ENCODE assay signal across 2 cellular contexts in the genomic region with DNA sequence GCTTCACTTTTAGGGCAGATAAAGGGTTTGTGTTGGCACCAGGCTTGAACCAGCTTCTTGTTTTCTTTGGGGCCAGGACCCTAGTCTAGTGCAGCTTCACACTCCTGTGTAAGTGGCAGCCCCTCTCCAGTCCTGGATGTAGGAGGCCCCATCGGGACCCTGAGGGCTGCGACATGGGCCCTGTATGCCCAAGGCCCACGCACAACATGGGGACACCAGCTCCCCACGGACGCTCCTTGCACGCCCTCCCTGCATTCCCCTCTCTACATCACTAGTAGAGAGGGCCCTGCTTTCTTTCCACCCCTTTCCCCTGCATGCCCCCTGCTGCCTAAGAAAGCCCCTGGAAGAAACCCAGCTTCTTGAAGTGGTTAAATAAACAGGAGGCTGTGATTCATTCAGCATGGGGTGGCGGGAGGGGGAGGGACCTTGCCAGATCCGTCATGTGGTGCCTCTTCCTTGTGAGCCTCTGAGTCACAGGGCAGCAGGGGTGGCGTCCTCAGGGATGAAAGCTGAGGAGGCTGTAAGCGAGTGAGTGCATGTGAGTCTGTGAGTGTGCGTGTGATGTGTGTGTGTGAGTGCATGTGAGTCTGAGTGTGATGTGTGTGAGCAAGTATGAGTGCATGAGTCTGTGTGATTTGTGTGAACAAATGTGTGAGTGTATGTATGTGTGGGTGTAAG.
TF ChIP-seq lines count a peak whose summit lies in the region.

No MANE protein-coding gene starts in this region.

TF ChIP-seq in GM23338, 12 proteins besides CTCF, POLR2A, EP300 and RAD21 (continued from another document and continues in another):
- TF ChIP-seq, protein P1, sequence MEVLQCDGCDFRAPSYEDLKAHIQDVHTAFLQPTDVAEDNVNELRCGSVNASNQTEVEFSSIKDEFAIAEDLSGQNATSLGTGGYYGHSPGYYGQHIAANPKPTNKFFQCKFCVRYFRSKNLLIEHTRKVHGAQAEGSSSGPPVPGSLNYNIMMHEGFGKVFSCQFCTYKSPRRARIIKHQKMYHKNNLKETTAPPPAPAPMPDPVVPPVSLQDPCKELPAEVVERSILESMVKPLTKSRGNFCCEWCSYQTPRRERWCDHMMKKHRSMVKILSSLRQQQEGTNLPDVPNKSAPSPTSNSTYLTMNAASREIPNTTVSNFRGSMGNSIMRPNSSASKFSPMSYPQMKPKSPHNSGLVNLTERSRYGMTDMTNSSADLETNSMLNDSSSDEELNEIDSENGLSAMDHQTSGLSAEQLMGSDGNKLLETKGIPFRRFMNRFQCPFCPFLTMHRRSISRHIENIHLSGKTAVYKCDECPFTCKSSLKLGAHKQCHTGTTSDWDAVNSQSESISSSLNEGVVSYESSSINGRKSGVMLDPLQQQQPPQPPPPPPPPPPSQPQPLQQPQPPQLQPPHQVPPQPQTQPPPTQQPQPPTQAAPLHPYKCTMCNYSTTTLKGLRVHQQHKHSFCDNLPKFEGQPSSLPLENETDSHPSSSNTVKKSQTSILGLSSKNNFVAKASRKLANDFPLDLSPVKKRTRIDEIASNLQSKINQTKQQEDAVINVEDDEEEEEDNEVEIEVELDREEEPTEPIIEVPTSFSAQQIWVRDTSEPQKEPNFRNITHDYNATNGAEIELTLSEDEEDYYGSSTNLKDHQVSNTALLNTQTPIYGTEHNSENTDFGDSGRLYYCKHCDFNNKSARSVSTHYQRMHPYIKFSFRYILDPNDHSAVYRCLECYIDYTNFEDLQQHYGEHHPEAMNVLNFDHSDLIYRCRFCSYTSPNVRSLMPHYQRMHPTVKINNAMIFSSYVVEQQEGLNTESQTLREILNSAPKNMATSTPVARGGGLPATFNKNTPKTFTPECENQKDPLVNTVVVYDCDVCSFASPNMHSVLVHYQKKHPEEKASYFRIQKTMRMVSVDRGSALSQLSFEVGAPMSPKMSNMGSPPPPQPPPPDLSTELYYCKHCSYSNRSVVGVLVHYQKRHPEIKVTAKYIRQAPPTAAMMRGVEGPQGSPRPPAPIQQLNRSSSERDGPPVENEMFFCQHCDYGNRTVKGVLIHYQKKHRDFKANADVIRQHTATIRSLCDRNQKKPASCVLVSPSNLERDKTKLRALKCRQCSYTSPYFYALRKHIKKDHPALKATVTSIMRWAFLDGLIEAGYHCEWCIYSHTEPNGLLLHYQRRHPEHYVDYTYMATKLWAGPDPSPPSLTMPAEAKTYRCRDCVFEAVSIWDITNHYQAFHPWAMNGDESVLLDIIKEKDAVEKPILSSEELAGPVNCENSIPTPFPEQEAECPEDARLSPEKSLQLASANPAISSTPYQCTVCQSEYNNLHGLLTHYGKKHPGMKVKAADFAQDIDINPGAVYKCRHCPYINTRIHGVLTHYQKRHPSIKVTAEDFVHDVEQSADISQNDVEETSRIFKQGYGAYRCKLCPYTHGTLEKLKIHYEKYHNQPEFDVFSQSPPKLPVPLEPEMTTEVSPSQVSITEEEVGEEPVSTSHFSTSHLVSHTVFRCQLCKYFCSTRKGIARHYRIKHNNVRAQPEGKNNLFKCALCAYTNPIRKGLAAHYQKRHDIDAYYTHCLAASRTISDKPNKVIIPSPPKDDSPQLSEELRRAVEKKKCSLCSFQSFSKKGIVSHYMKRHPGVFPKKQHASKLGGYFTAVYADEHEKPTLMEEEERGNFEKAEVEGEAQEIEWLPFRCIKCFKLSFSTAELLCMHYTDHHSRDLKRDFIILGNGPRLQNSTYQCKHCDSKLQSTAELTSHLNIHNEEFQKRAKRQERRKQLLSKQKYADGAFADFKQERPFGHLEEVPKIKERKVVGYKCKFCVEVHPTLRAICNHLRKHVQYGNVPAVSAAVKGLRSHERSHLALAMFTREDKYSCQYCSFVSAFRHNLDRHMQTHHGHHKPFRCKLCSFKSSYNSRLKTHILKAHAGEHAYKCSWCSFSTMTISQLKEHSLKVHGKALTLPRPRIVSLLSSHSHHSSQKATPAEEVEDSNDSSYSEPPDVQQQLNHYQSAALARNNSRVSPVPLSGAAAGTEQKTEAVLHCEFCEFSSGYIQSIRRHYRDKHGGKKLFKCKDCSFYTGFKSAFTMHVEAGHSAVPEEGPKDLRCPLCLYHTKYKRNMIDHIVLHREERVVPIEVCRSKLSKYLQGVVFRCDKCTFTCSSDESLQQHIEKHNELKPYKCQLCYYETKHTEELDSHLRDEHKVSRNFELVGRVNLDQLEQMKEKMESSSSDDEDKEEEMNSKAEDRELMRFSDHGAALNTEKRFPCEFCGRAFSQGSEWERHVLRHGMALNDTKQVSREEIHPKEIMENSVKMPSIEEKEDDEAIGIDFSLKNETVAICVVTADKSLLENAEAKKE (CRISPR knock-in tag; IDR thresholded peaks at IDR 0.05), result no peak
- TF ChIP-seq, protein P2, sequence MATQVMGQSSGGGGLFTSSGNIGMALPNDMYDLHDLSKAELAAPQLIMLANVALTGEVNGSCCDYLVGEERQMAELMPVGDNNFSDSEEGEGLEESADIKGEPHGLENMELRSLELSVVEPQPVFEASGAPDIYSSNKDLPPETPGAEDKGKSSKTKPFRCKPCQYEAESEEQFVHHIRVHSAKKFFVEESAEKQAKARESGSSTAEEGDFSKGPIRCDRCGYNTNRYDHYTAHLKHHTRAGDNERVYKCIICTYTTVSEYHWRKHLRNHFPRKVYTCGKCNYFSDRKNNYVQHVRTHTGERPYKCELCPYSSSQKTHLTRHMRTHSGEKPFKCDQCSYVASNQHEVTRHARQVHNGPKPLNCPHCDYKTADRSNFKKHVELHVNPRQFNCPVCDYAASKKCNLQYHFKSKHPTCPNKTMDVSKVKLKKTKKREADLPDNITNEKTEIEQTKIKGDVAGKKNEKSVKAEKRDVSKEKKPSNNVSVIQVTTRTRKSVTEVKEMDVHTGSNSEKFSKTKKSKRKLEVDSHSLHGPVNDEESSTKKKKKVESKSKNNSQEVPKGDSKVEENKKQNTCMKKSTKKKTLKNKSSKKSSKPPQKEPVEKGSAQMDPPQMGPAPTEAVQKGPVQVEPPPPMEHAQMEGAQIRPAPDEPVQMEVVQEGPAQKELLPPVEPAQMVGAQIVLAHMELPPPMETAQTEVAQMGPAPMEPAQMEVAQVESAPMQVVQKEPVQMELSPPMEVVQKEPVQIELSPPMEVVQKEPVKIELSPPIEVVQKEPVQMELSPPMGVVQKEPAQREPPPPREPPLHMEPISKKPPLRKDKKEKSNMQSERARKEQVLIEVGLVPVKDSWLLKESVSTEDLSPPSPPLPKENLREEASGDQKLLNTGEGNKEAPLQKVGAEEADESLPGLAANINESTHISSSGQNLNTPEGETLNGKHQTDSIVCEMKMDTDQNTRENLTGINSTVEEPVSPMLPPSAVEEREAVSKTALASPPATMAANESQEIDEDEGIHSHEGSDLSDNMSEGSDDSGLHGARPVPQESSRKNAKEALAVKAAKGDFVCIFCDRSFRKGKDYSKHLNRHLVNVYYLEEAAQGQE (IDR thresholded peaks at IDR 0.05; ENCODE audit: unreplicated experiment), result no peak
- no peak for TF ChIP-seq ZNF331 (CRISPR knock-in tag; IDR thresholded peaks at IDR 0.05; ENCODE audit: low read depth)
- TF ChIP-seq POLR2AphosphoS5 (IDR thresholded peaks at IDR 0.05; ENCODE audit: low read depth), result no peak
- TF ChIP-seq, protein P3, sequence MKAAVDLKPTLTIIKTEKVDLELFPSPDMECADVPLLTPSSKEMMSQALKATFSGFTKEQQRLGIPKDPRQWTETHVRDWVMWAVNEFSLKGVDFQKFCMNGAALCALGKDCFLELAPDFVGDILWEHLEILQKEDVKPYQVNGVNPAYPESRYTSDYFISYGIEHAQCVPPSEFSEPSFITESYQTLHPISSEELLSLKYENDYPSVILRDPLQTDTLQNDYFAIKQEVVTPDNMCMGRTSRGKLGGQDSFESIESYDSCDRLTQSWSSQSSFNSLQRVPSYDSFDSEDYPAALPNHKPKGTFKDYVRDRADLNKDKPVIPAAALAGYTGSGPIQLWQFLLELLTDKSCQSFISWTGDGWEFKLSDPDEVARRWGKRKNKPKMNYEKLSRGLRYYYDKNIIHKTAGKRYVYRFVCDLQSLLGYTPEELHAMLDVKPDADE (IDR thresholded peaks at IDR 0.05), result no peak
- no peak for TF ChIP-seq JUNB (IDR thresholded peaks at IDR 0.05; ENCODE audit: unreplicated experiment)
- TF ChIP-seq EZH2 (IDR thresholded peaks at IDR 0.05; ENCODE audit: low read depth, unreplicated experiment), result no peak
- no peak for TF ChIP-seq NANOG (IDR thresholded peaks at IDR 0.05; ENCODE audit: borderline replicate concordance)

TF ChIP-seq in SK-N-SH treated with all-trans-retinoic acid at 6 μM for 48 hours, 23 proteins besides CTCF, POLR2A, EP300 and RAD21 (continued from another document):
- TF ChIP-seq, protein P4, sequence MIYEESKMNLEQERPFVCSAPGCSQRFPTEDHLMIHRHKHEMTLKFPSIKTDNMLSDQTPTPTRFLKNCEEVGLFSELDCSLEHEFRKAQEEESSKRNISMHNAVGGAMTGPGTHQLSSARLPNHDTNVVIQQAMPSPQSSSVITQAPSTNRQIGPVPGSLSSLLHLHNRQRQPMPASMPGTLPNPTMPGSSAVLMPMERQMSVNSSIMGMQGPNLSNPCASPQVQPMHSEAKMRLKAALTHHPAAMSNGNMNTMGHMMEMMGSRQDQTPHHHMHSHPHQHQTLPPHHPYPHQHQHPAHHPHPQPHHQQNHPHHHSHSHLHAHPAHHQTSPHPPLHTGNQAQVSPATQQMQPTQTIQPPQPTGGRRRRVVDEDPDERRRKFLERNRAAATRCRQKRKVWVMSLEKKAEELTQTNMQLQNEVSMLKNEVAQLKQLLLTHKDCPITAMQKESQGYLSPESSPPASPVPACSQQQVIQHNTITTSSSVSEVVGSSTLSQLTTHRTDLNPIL (CRISPR knock-in tag; IDR thresholded peaks at IDR 0.05; ENCODE audit: low read depth), result no peak
- TF ChIP-seq TOX (CRISPR knock-in tag; IDR thresholded peaks at IDR 0.05; ENCODE audit: borderline replicate concordance) (no peak), SNAI2 (CRISPR knock-in tag; IDR thresholded peaks at IDR 0.05) (no peak), ZNF565 (CRISPR knock-in tag; conservative IDR thresholded peaks at IDR 0.05; ENCODE audit: low read depth) (no peak), TCF4 (CRISPR knock-in tag; IDR thresholded peaks at IDR 0.05; ENCODE audit: borderline replicate concordance) (no peak), RARB (CRISPR knock-in tag; IDR thresholded peaks at IDR 0.05) (no peak), OSR1 (CRISPR knock-in tag; IDR thresholded peaks at IDR 0.05) (no peak), ZNF8 (CRISPR knock-in tag; IDR thresholded peaks at IDR 0.05) (no peak), ZFP3 (CRISPR knock-in tag; IDR thresholded peaks at IDR 0.05) (no peak), ZC3H10 (CRISPR knock-in tag; IDR thresholded peaks at IDR 0.05) (no peak), GLIS3 (CRISPR knock-in tag; IDR thresholded peaks at IDR 0.05) (no peak)
- TF ChIP-seq, protein P5, sequence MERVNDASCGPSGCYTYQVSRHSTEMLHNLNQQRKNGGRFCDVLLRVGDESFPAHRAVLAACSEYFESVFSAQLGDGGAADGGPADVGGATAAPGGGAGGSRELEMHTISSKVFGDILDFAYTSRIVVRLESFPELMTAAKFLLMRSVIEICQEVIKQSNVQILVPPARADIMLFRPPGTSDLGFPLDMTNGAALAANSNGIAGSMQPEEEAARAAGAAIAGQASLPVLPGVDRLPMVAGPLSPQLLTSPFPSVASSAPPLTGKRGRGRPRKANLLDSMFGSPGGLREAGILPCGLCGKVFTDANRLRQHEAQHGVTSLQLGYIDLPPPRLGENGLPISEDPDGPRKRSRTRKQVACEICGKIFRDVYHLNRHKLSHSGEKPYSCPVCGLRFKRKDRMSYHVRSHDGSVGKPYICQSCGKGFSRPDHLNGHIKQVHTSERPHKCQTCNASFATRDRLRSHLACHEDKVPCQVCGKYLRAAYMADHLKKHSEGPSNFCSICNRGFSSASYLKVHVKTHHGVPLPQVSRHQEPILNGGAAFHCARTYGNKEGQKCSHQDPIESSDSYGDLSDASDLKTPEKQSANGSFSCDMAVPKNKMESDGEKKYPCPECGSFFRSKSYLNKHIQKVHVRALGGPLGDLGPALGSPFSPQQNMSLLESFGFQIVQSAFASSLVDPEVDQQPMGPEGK (CRISPR knock-in tag; IDR thresholded peaks at IDR 0.05; ENCODE audit: borderline replicate concordance), result no peak
- TF ChIP-seq, protein P6, sequence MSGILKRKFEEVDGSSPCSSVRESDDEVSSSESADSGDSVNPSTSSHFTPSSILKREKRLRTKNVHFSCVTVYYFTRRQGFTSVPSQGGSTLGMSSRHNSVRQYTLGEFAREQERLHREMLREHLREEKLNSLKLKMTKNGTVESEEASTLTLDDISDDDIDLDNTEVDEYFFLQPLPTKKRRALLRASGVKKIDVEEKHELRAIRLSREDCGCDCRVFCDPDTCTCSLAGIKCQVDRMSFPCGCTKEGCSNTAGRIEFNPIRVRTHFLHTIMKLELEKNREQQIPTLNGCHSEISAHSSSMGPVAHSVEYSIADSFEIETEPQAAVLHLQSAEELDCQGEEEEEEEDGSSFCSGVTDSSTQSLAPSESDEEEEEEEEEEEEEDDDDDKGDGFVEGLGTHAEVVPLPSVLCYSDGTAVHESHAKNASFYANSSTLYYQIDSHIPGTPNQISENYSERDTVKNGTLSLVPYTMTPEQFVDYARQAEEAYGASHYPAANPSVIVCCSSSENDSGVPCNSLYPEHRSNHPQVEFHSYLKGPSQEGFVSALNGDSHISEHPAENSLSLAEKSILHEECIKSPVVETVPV (CRISPR knock-in tag; IDR thresholded peaks at IDR 0.05), result no peak
- TF ChIP-seq, protein P7, sequence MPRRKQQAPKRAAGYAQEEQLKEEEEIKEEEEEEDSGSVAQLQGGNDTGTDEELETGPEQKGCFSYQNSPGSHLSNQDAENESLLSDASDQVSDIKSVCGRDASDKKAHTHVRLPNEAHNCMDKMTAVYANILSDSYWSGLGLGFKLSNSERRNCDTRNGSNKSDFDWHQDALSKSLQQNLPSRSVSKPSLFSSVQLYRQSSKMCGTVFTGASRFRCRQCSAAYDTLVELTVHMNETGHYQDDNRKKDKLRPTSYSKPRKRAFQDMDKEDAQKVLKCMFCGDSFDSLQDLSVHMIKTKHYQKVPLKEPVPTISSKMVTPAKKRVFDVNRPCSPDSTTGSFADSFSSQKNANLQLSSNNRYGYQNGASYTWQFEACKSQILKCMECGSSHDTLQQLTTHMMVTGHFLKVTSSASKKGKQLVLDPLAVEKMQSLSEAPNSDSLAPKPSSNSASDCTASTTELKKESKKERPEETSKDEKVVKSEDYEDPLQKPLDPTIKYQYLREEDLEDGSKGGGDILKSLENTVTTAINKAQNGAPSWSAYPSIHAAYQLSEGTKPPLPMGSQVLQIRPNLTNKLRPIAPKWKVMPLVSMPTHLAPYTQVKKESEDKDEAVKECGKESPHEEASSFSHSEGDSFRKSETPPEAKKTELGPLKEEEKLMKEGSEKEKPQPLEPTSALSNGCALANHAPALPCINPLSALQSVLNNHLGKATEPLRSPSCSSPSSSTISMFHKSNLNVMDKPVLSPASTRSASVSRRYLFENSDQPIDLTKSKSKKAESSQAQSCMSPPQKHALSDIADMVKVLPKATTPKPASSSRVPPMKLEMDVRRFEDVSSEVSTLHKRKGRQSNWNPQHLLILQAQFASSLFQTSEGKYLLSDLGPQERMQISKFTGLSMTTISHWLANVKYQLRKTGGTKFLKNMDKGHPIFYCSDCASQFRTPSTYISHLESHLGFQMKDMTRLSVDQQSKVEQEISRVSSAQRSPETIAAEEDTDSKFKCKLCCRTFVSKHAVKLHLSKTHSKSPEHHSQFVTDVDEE (CRISPR knock-in tag; IDR thresholded peaks at IDR 0.05), result no peak
